Comparison of ENCODE assay signal across 11 cellular contexts in genomic region chr15:94526071-94526689, GRCh38.
A peak's percentile ranks its signal among the peaks of the same experiment; 100 is the strongest.
DNase-seq lines count a peak whose midpoint lies in the region; ATAC-seq and TF ChIP-seq lines count a peak whose summit lies in the region.
"Had no signal": no experiment of that assay in that cellular context is flagged by ENCODE, and none has a peak within 500 bp of the region (broad histone marks: within the 10 kb centered on the region; RNA-seq: fewer than 3 reads in every experiment).

No MANE protein-coding gene starts in this region.

- intact Hi-C loops in PC-3 (cut with micrococcal nuclease) = no loop called here

- no TSS peak for BruUV-seq in PC-3 (replicated peaks; lab: Mats Ljungman, UMichigan)

- DNase-seq in ELF-1 (ENCODE audit: low read depth, low spot score) (peak; percentile 9), GM23338 (ENCODE audit: low spot score) (peak; percentile 74), PC-3 (peak; percentile 13), iPS-NIHi7 (ENCODE audit: extremely low spot score) (peak; percentile 65), AG08395 (ENCODE audit: low spot score) (no peak), SW 1271 (lab: John Stamatoyannopoulos, UW) (no peak)
- DNase-seq in activated T-cell treated with anti-CD3 and anti-CD28 coated beads, Interleukin-2, amount 50 U/mL, for 48 hours = no peak
- DNase-seq: activated CD4-positive, alpha-beta T cell treated with anti-CD3 and anti-CD28 coated beads, Interleukin-2, amount 10 ng/mL, durations not matched to agents 24 days and 14 days; GDM1; NCI-H2171 treated with DMSO at 0.1 percent for 48 hours had no signal

- no peak overlapping the region for H3K9ac ChIP-seq in PC-3 (ENCODE audit: low read length)

- no peaks in the 10 kb centered on the region for H3K79me2 ChIP-seq in GM23338 (replicated peaks; ENCODE audit: insufficient read depth)
- H3K79me2 ChIP-seq in PC-3 (ENCODE audit: low read length) = no peaks in the 10 kb centered on the region

- no peaks in the 10 kb centered on the region for H3K9me3 ChIP-seq in PC-3 (ENCODE audit: low read length)

- H3K4me1 ChIP-seq in GM23338 (ENCODE audit: insufficient read depth) = 0 out of 2 replicates have a peak, but pooled peaks cover 10% of the 10 kb centered on the region
- no peaks in the 10 kb centered on the region for H3K4me1 ChIP-seq in PC-3 (ENCODE audit: insufficient read depth, low read length)

- H3K9me2 ChIP-seq in GM23338 (ENCODE audit: insufficient read depth) = peaks cover 8% of the 10 kb centered on the region
- no peaks in the 10 kb centered on the region for H3K9me2 ChIP-seq in PC-3 (replicated peaks; ENCODE audit: low read length)

- H3K27me3 ChIP-seq in GM23338 (ENCODE audit: insufficient read depth) (no peaks in the 10 kb centered on the region), PC-3 (ENCODE audit: low read length) (peaks cover 7% of the 10 kb centered on the region; the same call in 1 of the 2 replicates)

- H3K9me3 Mint-ChIP-seq in GM23338 = no peaks in the 10 kb centered on the region
- no peaks in the 10 kb centered on the region for H3K9me3 Mint-ChIP-seq in stimulated activated memory B cell treated with anti-CD40 and anti-IgM and Interleukin-4, amounts not matched to agents 10 μg/mL and 1 μg/mL and 100 μg/mL, for 72 hours
- H3K9me3 Mint-ChIP-seq: activated CD4-positive, alpha-beta T cell treated with anti-CD3 and anti-CD28 coated beads, Interleukin-2, amount 10 ng/mL, durations not matched to agents 24 days and 14 days had no signal

- H3K36me3 ChIP-seq in GM23338 (ENCODE audit: insufficient read depth) = no peaks in the 10 kb centered on the region
- no peaks in the 10 kb centered on the region for H3K36me3 ChIP-seq in PC-3 (ENCODE audit: low read depth, low read length)

- ATAC-seq in GM23338 = peak; percentile 93
- ATAC-seq in PC-3 = no peak
- ATAC-seq in stimulated activated memory B cell treated with anti-CD40 and anti-IgM and Interleukin-4, amounts not matched to agents 10 μg/mL and 1 μg/mL and 100 μg/mL, for 72 hours = no peak

- H3K27ac ChIP-seq in GM23338 (ENCODE audit: low read depth) (no peak overlapping the region), PC-3 (ENCODE audit: low read length) (no peak overlapping the region)

- H3K4me2 ChIP-seq in GM23338 = no peak overlapping the region
- no peak overlapping the region for H3K4me2 ChIP-seq in PC-3 (ENCODE audit: low read length)

- CTCF ChIA-PET in PC-3 (lab: Charles Lee) = no interaction called here

- H2AFZ ChIP-seq in GM23338 (peak overlapping the region; percentile 13), PC-3 (ENCODE audit: low read length) (no peak overlapping the region)

- no peak overlapping the region for H3K4me3 Mint-ChIP-seq in GM23338
- H3K4me3 Mint-ChIP-seq in stimulated activated memory B cell treated with anti-CD40 and anti-IgM and Interleukin-4, amounts not matched to agents 10 μg/mL and 1 μg/mL and 100 μg/mL, for 72 hours = no peak overlapping the region
- H3K4me3 Mint-ChIP-seq: activated CD4-positive, alpha-beta T cell treated with anti-CD3 and anti-CD28 coated beads, Interleukin-2, amount 10 ng/mL, durations not matched to agents 24 days and 14 days had no signal

- H4K20me1 ChIP-seq in GM23338 (replicated peaks; ENCODE audit: insufficient read depth) (no peaks in the 10 kb centered on the region), PC-3 (ENCODE audit: low read length) (no peaks in the 10 kb centered on the region)

- no peaks in the 10 kb centered on the region; the same call in 1 of the 2 replicates for H3F3A ChIP-seq in GM23338 (replicated peaks; ENCODE audit: low read depth)
- H3F3A ChIP-seq in PC-3 (ENCODE audit: low read length, unreplicated experiment) = no peaks in the 10 kb centered on the region

- H3K36me3 Mint-ChIP-seq in GM23338 (ENCODE audit: low read depth) = no peaks in the 10 kb centered on the region
- H3K36me3 Mint-ChIP-seq in stimulated activated memory B cell treated with anti-CD40 and anti-IgM and Interleukin-4, amounts not matched to agents 10 μg/mL and 1 μg/mL and 100 μg/mL, for 72 hours = no peaks in the 10 kb centered on the region

- H3K4me3 ChIP-seq in GM23338 (no peak overlapping the region), PC-3 (ENCODE audit: low read length) (no peak overlapping the region)

- no peak overlapping the region for H3K27ac Mint-ChIP-seq in GM23338
- no peak overlapping the region for H3K27ac Mint-ChIP-seq in stimulated activated memory B cell treated with anti-CD40 and anti-IgM and Interleukin-4, amounts not matched to agents 10 μg/mL and 1 μg/mL and 100 μg/mL, for 72 hours
- H3K27ac Mint-ChIP-seq: activated CD4-positive, alpha-beta T cell treated with anti-CD3 and anti-CD28 coated beads, Interleukin-2, amount 10 ng/mL, durations not matched to agents 24 days and 14 days had no signal

- POLR2A ChIA-PET in PC-3 (lab: Charles Lee; ENCODE audit: unreplicated experiment) = no interaction called here

- TF ChIP-seq CTCF in GM23338 (conservative IDR thresholded peaks at IDR 0.05; ENCODE audit: low read depth in 2 of 2) = peak; percentile 52 to 63
- peak; percentile 47 for TF ChIP-seq CTCF in PC-3 (conservative IDR thresholded peaks at IDR 0.05; ENCODE audit: low read depth, low read length)

- H3K27me3 Mint-ChIP-seq in GM23338 (ENCODE audit: insufficient read depth, low read depth, poor library complexity) = no peaks in the 10 kb centered on the region
- H3K27me3 Mint-ChIP-seq in stimulated activated memory B cell treated with anti-CD40 and anti-IgM and Interleukin-4, amounts not matched to agents 10 μg/mL and 1 μg/mL and 100 μg/mL, for 72 hours = no peaks in the 10 kb centered on the region
- H3K27me3 Mint-ChIP-seq: activated CD4-positive, alpha-beta T cell treated with anti-CD3 and anti-CD28 coated beads, Interleukin-2, amount 10 ng/mL, durations not matched to agents 24 days and 14 days had no signal

- H3K4me1 Mint-ChIP-seq in GM23338 = peaks cover 19% of the 10 kb centered on the region
- no peaks in the 10 kb centered on the region for H3K4me1 Mint-ChIP-seq in stimulated activated memory B cell treated with anti-CD40 and anti-IgM and Interleukin-4, amounts not matched to agents 10 μg/mL and 1 μg/mL and 100 μg/mL, for 72 hours
- H3K4me1 Mint-ChIP-seq: activated CD4-positive, alpha-beta T cell treated with anti-CD3 and anti-CD28 coated beads, Interleukin-2, amount 10 ng/mL, durations not matched to agents 24 days and 14 days had no signal

TF ChIP-seq in GM23338, 12 proteins besides CTCF, POLR2A, EP300 and RAD21 (continues in another document):
- no peak for TF ChIP-seq ZNF331 (CRISPR knock-in tag; IDR thresholded peaks at IDR 0.05; ENCODE audit: low read depth)
- no peak for TF ChIP-seq ZNF114 (CRISPR knock-in tag; IDR thresholded peaks at IDR 0.05)
- TF ChIP-seq EZH2 (IDR thresholded peaks at IDR 0.05; ENCODE audit: low read depth, unreplicated experiment) = no peak
- no peak for TF ChIP-seq POLR2AphosphoS5 (IDR thresholded peaks at IDR 0.05; ENCODE audit: low read depth)
- TF ChIP-seq NANOG (IDR thresholded peaks at IDR 0.05; ENCODE audit: borderline replicate concordance) = no peak
- TF ChIP-seq, protein P1, sequence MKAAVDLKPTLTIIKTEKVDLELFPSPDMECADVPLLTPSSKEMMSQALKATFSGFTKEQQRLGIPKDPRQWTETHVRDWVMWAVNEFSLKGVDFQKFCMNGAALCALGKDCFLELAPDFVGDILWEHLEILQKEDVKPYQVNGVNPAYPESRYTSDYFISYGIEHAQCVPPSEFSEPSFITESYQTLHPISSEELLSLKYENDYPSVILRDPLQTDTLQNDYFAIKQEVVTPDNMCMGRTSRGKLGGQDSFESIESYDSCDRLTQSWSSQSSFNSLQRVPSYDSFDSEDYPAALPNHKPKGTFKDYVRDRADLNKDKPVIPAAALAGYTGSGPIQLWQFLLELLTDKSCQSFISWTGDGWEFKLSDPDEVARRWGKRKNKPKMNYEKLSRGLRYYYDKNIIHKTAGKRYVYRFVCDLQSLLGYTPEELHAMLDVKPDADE (IDR thresholded peaks at IDR 0.05) = no peak

Comparison
In these comparisons a context has a peak if more than half of its experiments do, and no peak if none do; other contexts are left out.
1. DNase-seq: peak in ELF-1 (single experiment), GM23338 (single experiment), PC-3 (single experiment) and iPS-NIHi7 (single experiment); none in AG08395 (single experiment), SW 1271 (0 of 2) and activated T-cell treated with anti-CD3 and anti-CD28 coated beads, Interleukin-2, amount 50 U/mL, for 48 hours (0 of 2).